2 cellular contexts compared by ENCODE assay signal in genomic region chr6:134182528-134182927, GRCh38.
TF ChIP-seq lines count a peak whose summit lies in the region.

No MANE protein-coding gene starts in this region.

TF ChIP-seq in GM23338, 12 proteins besides CTCF, POLR2A, EP300 and RAD21:
- TF ChIP-seq EZH2phosphoT487 (IDR thresholded peaks at IDR 0.05; ENCODE audit: unreplicated experiment) (no peak), POLR2AphosphoS5 (IDR thresholded peaks at IDR 0.05; ENCODE audit: low read depth) (no peak), EZH2 (IDR thresholded peaks at IDR 0.05; ENCODE audit: low read depth, unreplicated experiment) (no peak), ZNF331 (CRISPR knock-in tag; IDR thresholded peaks at IDR 0.05; ENCODE audit: low read depth) (no peak), JUNB (IDR thresholded peaks at IDR 0.05; ENCODE audit: unreplicated experiment) (no peak), STAT1 (IDR thresholded peaks at IDR 0.05; ENCODE audit: unreplicated experiment) (no peak), CREB1 (CRISPR knock-in tag; IDR thresholded peaks at IDR 0.05; ENCODE audit: low read depth) (no peak), ETS1 (IDR thresholded peaks at IDR 0.05) (no peak), NANOG (IDR thresholded peaks at IDR 0.05; ENCODE audit: borderline replicate concordance) (no peak)
- TF ChIP-seq, protein P1, sequence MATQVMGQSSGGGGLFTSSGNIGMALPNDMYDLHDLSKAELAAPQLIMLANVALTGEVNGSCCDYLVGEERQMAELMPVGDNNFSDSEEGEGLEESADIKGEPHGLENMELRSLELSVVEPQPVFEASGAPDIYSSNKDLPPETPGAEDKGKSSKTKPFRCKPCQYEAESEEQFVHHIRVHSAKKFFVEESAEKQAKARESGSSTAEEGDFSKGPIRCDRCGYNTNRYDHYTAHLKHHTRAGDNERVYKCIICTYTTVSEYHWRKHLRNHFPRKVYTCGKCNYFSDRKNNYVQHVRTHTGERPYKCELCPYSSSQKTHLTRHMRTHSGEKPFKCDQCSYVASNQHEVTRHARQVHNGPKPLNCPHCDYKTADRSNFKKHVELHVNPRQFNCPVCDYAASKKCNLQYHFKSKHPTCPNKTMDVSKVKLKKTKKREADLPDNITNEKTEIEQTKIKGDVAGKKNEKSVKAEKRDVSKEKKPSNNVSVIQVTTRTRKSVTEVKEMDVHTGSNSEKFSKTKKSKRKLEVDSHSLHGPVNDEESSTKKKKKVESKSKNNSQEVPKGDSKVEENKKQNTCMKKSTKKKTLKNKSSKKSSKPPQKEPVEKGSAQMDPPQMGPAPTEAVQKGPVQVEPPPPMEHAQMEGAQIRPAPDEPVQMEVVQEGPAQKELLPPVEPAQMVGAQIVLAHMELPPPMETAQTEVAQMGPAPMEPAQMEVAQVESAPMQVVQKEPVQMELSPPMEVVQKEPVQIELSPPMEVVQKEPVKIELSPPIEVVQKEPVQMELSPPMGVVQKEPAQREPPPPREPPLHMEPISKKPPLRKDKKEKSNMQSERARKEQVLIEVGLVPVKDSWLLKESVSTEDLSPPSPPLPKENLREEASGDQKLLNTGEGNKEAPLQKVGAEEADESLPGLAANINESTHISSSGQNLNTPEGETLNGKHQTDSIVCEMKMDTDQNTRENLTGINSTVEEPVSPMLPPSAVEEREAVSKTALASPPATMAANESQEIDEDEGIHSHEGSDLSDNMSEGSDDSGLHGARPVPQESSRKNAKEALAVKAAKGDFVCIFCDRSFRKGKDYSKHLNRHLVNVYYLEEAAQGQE (IDR thresholded peaks at IDR 0.05; ENCODE audit: unreplicated experiment): no peak
- TF ChIP-seq, protein P2, sequence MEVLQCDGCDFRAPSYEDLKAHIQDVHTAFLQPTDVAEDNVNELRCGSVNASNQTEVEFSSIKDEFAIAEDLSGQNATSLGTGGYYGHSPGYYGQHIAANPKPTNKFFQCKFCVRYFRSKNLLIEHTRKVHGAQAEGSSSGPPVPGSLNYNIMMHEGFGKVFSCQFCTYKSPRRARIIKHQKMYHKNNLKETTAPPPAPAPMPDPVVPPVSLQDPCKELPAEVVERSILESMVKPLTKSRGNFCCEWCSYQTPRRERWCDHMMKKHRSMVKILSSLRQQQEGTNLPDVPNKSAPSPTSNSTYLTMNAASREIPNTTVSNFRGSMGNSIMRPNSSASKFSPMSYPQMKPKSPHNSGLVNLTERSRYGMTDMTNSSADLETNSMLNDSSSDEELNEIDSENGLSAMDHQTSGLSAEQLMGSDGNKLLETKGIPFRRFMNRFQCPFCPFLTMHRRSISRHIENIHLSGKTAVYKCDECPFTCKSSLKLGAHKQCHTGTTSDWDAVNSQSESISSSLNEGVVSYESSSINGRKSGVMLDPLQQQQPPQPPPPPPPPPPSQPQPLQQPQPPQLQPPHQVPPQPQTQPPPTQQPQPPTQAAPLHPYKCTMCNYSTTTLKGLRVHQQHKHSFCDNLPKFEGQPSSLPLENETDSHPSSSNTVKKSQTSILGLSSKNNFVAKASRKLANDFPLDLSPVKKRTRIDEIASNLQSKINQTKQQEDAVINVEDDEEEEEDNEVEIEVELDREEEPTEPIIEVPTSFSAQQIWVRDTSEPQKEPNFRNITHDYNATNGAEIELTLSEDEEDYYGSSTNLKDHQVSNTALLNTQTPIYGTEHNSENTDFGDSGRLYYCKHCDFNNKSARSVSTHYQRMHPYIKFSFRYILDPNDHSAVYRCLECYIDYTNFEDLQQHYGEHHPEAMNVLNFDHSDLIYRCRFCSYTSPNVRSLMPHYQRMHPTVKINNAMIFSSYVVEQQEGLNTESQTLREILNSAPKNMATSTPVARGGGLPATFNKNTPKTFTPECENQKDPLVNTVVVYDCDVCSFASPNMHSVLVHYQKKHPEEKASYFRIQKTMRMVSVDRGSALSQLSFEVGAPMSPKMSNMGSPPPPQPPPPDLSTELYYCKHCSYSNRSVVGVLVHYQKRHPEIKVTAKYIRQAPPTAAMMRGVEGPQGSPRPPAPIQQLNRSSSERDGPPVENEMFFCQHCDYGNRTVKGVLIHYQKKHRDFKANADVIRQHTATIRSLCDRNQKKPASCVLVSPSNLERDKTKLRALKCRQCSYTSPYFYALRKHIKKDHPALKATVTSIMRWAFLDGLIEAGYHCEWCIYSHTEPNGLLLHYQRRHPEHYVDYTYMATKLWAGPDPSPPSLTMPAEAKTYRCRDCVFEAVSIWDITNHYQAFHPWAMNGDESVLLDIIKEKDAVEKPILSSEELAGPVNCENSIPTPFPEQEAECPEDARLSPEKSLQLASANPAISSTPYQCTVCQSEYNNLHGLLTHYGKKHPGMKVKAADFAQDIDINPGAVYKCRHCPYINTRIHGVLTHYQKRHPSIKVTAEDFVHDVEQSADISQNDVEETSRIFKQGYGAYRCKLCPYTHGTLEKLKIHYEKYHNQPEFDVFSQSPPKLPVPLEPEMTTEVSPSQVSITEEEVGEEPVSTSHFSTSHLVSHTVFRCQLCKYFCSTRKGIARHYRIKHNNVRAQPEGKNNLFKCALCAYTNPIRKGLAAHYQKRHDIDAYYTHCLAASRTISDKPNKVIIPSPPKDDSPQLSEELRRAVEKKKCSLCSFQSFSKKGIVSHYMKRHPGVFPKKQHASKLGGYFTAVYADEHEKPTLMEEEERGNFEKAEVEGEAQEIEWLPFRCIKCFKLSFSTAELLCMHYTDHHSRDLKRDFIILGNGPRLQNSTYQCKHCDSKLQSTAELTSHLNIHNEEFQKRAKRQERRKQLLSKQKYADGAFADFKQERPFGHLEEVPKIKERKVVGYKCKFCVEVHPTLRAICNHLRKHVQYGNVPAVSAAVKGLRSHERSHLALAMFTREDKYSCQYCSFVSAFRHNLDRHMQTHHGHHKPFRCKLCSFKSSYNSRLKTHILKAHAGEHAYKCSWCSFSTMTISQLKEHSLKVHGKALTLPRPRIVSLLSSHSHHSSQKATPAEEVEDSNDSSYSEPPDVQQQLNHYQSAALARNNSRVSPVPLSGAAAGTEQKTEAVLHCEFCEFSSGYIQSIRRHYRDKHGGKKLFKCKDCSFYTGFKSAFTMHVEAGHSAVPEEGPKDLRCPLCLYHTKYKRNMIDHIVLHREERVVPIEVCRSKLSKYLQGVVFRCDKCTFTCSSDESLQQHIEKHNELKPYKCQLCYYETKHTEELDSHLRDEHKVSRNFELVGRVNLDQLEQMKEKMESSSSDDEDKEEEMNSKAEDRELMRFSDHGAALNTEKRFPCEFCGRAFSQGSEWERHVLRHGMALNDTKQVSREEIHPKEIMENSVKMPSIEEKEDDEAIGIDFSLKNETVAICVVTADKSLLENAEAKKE (CRISPR knock-in tag; IDR thresholded peaks at IDR 0.05): no peak

TF ChIP-seq in H1, 55 proteins besides CTCF, POLR2A, EP300 and RAD21:
- TF ChIP-seq TBP (IDR thresholded peaks at IDR 0.05; ENCODE audit: low read depth, low read length) (no peak), TEAD4 (IDR thresholded peaks at IDR 0.05; ENCODE audit: low read depth, low read length) (peak; percentile 46; the same call in 1 of the 2 replicates), SUZ12 (IDR thresholded peaks at IDR 0.05; ENCODE audit: low read length) (no peak)
